In genomic region chr1:29569971-29570634, GRCh38 we compare ENCODE assay signal across 13 cellular contexts.
DNase-seq lines count a peak whose midpoint lies in the region; ATAC-seq, FAIRE-seq and TF ChIP-seq lines count a peak whose summit lies in the region.
"Had no signal": no experiment of that assay in that cellular context is flagged by ENCODE, and none has a peak within 500 bp of the region (broad histone marks: within the 10 kb centered on the region; RNA-seq: fewer than 3 reads in every experiment).

No MANE protein-coding gene starts in this region.

- POLR2A ChIA-PET in activated CD4-positive, alpha-beta T cell treated with anti-CD3 and anti-CD28 coated beads for 36 hours (lab: Charles Lee), result no interaction called here

- H3K27ac ChIP-seq in esophagus squamous epithelium, result peak overlapping the region in 1 of 4 donors; percentile 52
- H3K27ac ChIP-seq: adrenal gland had no signal

- no peaks in the 10 kb centered on the region for H3K36me3 ChIP-seq in esophagus squamous epithelium
- H3K36me3 ChIP-seq: adrenal gland had no signal

- H3K4me1 Mint-ChIP-seq in activated CD4-positive, alpha-beta T cell treated with anti-CD3 and anti-CD28 coated beads for 36 hours, result no peaks in the 10 kb centered on the region
- H3K4me1 Mint-ChIP-seq: B cell had no signal

- ATAC-seq in HG03139 (IDR thresholded peaks at IDR 0.05; ENCODE audit: unreplicated experiment), result no peak
- no peak for ATAC-seq in activated CD4-positive, alpha-beta T cell treated with anti-CD3 and anti-CD28 coated beads for 36 hours

- H3K4me1 ChIP-seq in esophagus squamous epithelium, result peaks cover 0 to 14% (median 2%) of the 10 kb centered on the region in 3 donors
- H3K4me1 ChIP-seq: adrenal gland had no signal

- no peak overlapping the region for H3K27ac Mint-ChIP-seq in activated CD4-positive, alpha-beta T cell treated with anti-CD3 and anti-CD28 coated beads for 36 hours
- H3K27ac Mint-ChIP-seq: B cell had no signal

- peak; percentile 89 for FAIRE-seq in islet of Langerhans (lab: Jason Lieb, UNC)
- FAIRE-seq: small intestine had no signal

- TF ChIP-seq POLR2A in esophagus squamous epithelium (IDR thresholded peaks at IDR 0.05), result no peak

- intact Hi-C loops in esophagus squamous epithelium (cut with DNase I), result no loop called here
- intact Hi-C loops in activated CD4-positive, alpha-beta T cell treated with anti-CD3 and anti-CD28 coated beads for 36 hours (cut with DNase I, micrococcal nuclease), result no loop called here

- H3K9me3 ChIP-seq in esophagus squamous epithelium, result peaks cover 0 to 29% (median 20%) of the 10 kb centered on the region in 3 donors

- CTCF ChIA-PET in activated CD4-positive, alpha-beta T cell treated with anti-CD3 and anti-CD28 coated beads for 36 hours (lab: Charles Lee), result no interaction called here

- no peak for TF ChIP-seq CTCF in esophagus squamous epithelium (IDR thresholded peaks at IDR 0.05)

- H3K4me3 Mint-ChIP-seq in activated CD4-positive, alpha-beta T cell treated with anti-CD3 and anti-CD28 coated beads for 36 hours, result no peak overlapping the region
- H3K4me3 Mint-ChIP-seq: B cell had no signal

- DNase-seq in 8988T (peak; percentile 41), H4 (ENCODE audit: low spot score) (peak; percentile 94), amniotic stem cell (lab: John Stamatoyannopoulos, UW) (peak; percentile 47), NCI-H69 (lab: John Stamatoyannopoulos, UW) (no peak), esophagus squamous epithelium (lab: John Stamatoyannopoulos, UW) (no peak)
- no peak for DNase-seq in activated CD4-positive, alpha-beta T cell treated with anti-CD3 and anti-CD28 coated beads for 36 hours
- DNase-seq: KG1, NCI-H510A, small intestine had no signal

- H3K27me3 ChIP-seq in esophagus squamous epithelium, result no peaks in the 10 kb centered on the region

- H3K4me3 ChIP-seq in esophagus squamous epithelium, result no peak overlapping the region
- H3K4me3 ChIP-seq: adrenal gland had no signal

- no peaks in the 10 kb centered on the region for H3K36me3 Mint-ChIP-seq in activated CD4-positive, alpha-beta T cell treated with anti-CD3 and anti-CD28 coated beads for 36 hours (ENCODE audit: low read depth)

- no peaks in the 10 kb centered on the region for H3K27me3 Mint-ChIP-seq in activated CD4-positive, alpha-beta T cell treated with anti-CD3 and anti-CD28 coated beads for 36 hours

- H3K9me3 Mint-ChIP-seq in activated CD4-positive, alpha-beta T cell treated with anti-CD3 and anti-CD28 coated beads for 36 hours (ENCODE audit: low read depth), result peaks cover 20% of the 10 kb centered on the region

- WGBS in esophagus squamous epithelium, 2 donors, result 46 to 62% methylated on average over 5 of the region's 5 CpGs

Comparison
In these comparisons a context has a peak if more than half of its experiments do, and no peak if none do; other contexts are left out.
1. DNase-seq: peak in 8988T (single experiment), H4 (single experiment) and amniotic stem cell (single experiment); none in NCI-H69 (single experiment), esophagus squamous epithelium (single experiment) and activated CD4-positive, alpha-beta T cell treated with anti-CD3 and anti-CD28 coated beads for 36 hours (single experiment).